21 cellular contexts compared by ENCODE assay signal in the genomic region with DNA sequence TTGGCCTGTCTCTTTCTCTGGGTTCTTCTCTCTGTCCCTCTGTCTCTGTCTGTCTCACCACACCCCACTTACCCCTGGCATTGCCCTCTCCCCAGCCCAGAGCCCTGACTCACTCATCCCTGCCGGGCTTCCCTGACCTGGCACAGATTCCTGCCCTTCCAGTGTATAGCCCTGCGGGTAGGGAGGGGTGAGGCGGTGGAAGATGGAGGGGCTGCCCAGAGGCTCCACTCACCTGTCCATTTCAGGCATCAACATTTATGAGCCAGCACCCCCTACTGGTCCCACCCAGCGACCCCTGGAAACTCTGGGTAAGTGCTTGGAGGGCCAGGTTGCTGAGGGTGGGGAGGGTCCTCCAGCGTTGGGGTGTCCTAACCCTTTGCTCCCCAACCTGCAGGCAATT. TPM values are rescaled to one million over a fixed set of nuclear protein-coding genes. Genes with fewer than 3 reads are reported as not detected.
DNase-seq lines count a peak whose midpoint lies in the region; ATAC-seq, FAIRE-seq and TF ChIP-seq lines count a peak whose summit lies in the region.
"Had no signal": no experiment of that assay in that cellular context is flagged by ENCODE, and none has a peak within 500 bp of the region (broad histone marks: within the 10 kb centered on the region; RNA-seq: fewer than 3 reads in every experiment).

No MANE protein-coding gene starts in this region.

- in situ Hi-C loops in GM13977 (cut with MboI; ENCODE audit: low pct_unique_long_range_greater_than_20kb, low sequenced_read_pairs, unreplicated experiment), result no loop called here

- H3K27me3 Mint-ChIP-seq in endodermal cell (ENCODE audit: insufficient read depth), result peaks cover 76% of the 10 kb centered on the region

- no peak for TF ChIP-seq CTCF in GM13977 (IDR thresholded peaks at IDR 0.05; ENCODE audit: extremely low read depth, insufficient read depth, missing control alignments)
- TF ChIP-seq CTCF in endodermal cell (conservative IDR thresholded peaks at IDR 0.05), result peak; percentile 51
- no peak for TF ChIP-seq CTCF in osteoblast (IDR thresholded peaks at IDR 0.05; ENCODE audit: extremely low read depth, low read depth, low read length)
- TF ChIP-seq CTCF in uterus (IDR thresholded peaks at IDR 0.05), result no peak

- H4K20me1 ChIP-seq in osteoblast (ENCODE audit: insufficient read depth, low read length), result no peaks in the 10 kb centered on the region

- no peaks in the 10 kb centered on the region for H3K9me3 Mint-ChIP-seq in endodermal cell
- H3K9me3 Mint-ChIP-seq: activated naive CD8-positive, alpha-beta T cell treated with anti-CD3 and anti-CD28 coated beads, Interleukin-2, amount 10 ng/mL, durations not matched to agents 7 days and 5 days had no signal

- H3K27me3 ChIP-seq in endodermal cell (ENCODE audit: control insufficient read depth, insufficient read depth, low read length, poor library complexity, severe bottlenecking) (peaks cover 47% of the 10 kb centered on the region), osteoblast (ENCODE audit: insufficient read depth, low read length) (peaks cover 46% of the 10 kb centered on the region), uterus (peaks cover 0 to 16% of the 10 kb centered on the region in 2 donors)

- H3K27ac Mint-ChIP-seq in endodermal cell, result no peak overlapping the region
- H3K27ac Mint-ChIP-seq: activated naive CD8-positive, alpha-beta T cell treated with anti-CD3 and anti-CD28 coated beads, Interleukin-2, amount 10 ng/mL, durations not matched to agents 7 days and 5 days had no signal

- DNase-seq in GM13977 (ENCODE audit: low spot score) (peak; percentile 17), M059J (ENCODE audit: low read depth) (peak; percentile 49), endodermal cell (peak; percentile 63), osteoblast (ENCODE audit: insufficient read length, low spot score, missing footprints) (peak; percentile 36), uterus (no peak), HTR-8/SVneo (ENCODE audit: insufficient read length, low spot score) (no peak)
- DNase-seq: activated CD8-positive, alpha-beta memory T cell treated with anti-CD3 and anti-CD28 coated beads, Interleukin-2, amount 50 U/mL, for 4 hours; activated naive CD8-positive, alpha-beta T cell treated with anti-CD3 and anti-CD28 coated beads, Interleukin-2, amount 10 ng/mL, durations not matched to agents 7 days and 5 days; EL; midbrain; NCI-H1436 treated with DMSO at 0.1 percent for 48 hours; NCI-H446 treated with DMSO at 0.1 percent for 48 hours; stimulated activated naive CD4-positive, alpha-beta T cell treated with Interleukin-2 at 50 U/mL for 16 hours; SW 1271 had no signal

- no peak overlapping the region for H3K4me3 Mint-ChIP-seq in endodermal cell

- no peaks in the 10 kb centered on the region for H3K36me3 Mint-ChIP-seq in endodermal cell (ENCODE audit: low read depth)
- H3K36me3 Mint-ChIP-seq: activated naive CD8-positive, alpha-beta T cell treated with anti-CD3 and anti-CD28 coated beads, Interleukin-2, amount 10 ng/mL, durations not matched to agents 7 days and 5 days had no signal

- H3K36me3 ChIP-seq in endodermal cell (ENCODE audit: control insufficient read depth, insufficient read depth, low read length) (no peaks in the 10 kb centered on the region), osteoblast (ENCODE audit: insufficient read depth, low read length) (no peaks in the 10 kb centered on the region), uterus (no peaks in the 10 kb centered on the region)
- H3K36me3 ChIP-seq: cardiac muscle cell had no signal

- H3K4me2 ChIP-seq in osteoblast (ENCODE audit: insufficient read depth, low read length), result no peak overlapping the region
- H3K4me2 ChIP-seq: KMS-11 had no signal

- intact Hi-C loops in uterus (cut with DNase I; ENCODE audit: low total_unique reads), result no loop called here

- WGBS in endodermal cell (ENCODE audit: insufficient coverage in 1 of 2, insufficient read length in 1 of 2), 2 experiments, result 67% methylated on average over 5 of the region's 5 CpGs; no CpG with 5 or more reads in 1 of the 2 experiments

- no peak for FAIRE-seq in HTR-8/SVneo (lab: Jason Lieb, UNC)

- peaks cover 9% of the 10 kb centered on the region for H3K4me1 Mint-ChIP-seq in endodermal cell

- H3K27ac ChIP-seq in endodermal cell (ENCODE audit: low read depth, low read length) (no peak overlapping the region), osteoblast (ENCODE audit: low read depth, low read length) (no peak overlapping the region), uterus (no peak overlapping the region)
- H3K27ac ChIP-seq: cardiac muscle cell, KMS-11, VCaP had no signal

- no peaks in the 10 kb centered on the region for H3K79me2 ChIP-seq in osteoblast (ENCODE audit: insufficient read depth, low read length)

- H3K4me3 ChIP-seq in endodermal cell (ENCODE audit: low read length) (no peak overlapping the region), osteoblast (ENCODE audit: insufficient read depth, low read length) (no peak overlapping the region), uterus (no peak overlapping the region)

- no peaks in the 10 kb centered on the region for H3K9me3 ChIP-seq in endodermal cell (ENCODE audit: control insufficient read depth, low read length)
- no peaks in the 10 kb centered on the region for H3K9me3 ChIP-seq in osteoblast (ENCODE audit: low read depth, low read length)
- H3K9me3 ChIP-seq in uterus, result no peaks in the 10 kb centered on the region

- H2AFZ ChIP-seq in osteoblast (ENCODE audit: low read length), result no peak overlapping the region

- no peak for TF ChIP-seq POLR2A in uterus (IDR thresholded peaks at IDR 0.05)

- H3K9ac ChIP-seq in endodermal cell (ENCODE audit: extremely low read depth, low read length, poor library complexity, severe bottlenecking), result no peak overlapping the region
- H3K9ac ChIP-seq: KMS-11 had no signal

- ATAC-seq in GM21423 (IDR thresholded peaks at IDR 0.05; ENCODE audit: unreplicated experiment), result no peak

- H3K4me1 ChIP-seq in endodermal cell (ENCODE audit: control insufficient read depth, insufficient read depth, low read length) (no peaks in the 10 kb centered on the region), osteoblast (ENCODE audit: insufficient read depth, low read length) (no peaks in the 10 kb centered on the region), uterus (no peaks in the 10 kb centered on the region)

RNA-seq across cellular contexts. Expression of gene NCCRP1, which starts 1.0 kb away (rescaled TPM):
- total RNA-seq in M059J (2014; rRNA removed; shearing (Covaris generic)), result not detected in 2 replicates
- total RNA-seq in endodermal cell (under 1 TPM; 0.40 to 0.53 TPM), osteoblast (not detected in 2 replicates), uterus (not detected)
- 0.71 TPM for polyA plus RNA-seq in endodermal cell (2013, experiment 1 of 2)
- 1.2 TPM for polyA plus RNA-seq in endodermal cell (2013, experiment 2 of 2)
- total RNA-seq: activated naive CD8-positive, alpha-beta T cell treated with anti-CD3 and anti-CD28 coated beads, Interleukin-2, amount 10 ng/mL, durations not matched to agents 7 days and 5 days; glomerular endothelial cell; osteocyte had no signal

RNA-seq across cellular contexts. Expression of gene SYCN, which starts 6.3 kb away (rescaled TPM):
- total RNA-seq in M059J (2014; rRNA removed; shearing (Covaris generic)), result not detected in 2 replicates
- total RNA-seq in endodermal cell (not detected), osteoblast (not detected in 2 replicates), uterus (not detected)
- not detected for polyA plus RNA-seq in endodermal cell (2013, experiment 1 of 2)
- polyA plus RNA-seq in endodermal cell (2013, experiment 2 of 2), result not detected
- total RNA-seq: activated naive CD8-positive, alpha-beta T cell treated with anti-CD3 and anti-CD28 coated beads, Interleukin-2, amount 10 ng/mL, durations not matched to agents 7 days and 5 days; cardiac muscle cell; glomerular endothelial cell; osteocyte; smooth muscle cell had no signal
- polyA plus RNA-seq: cardiac muscle cell, smooth muscle cell had no signal

RNA-seq across cellular contexts. Expression of gene IFNL3, which starts 47.0 kb away (rescaled TPM):
- total RNA-seq in M059J (2014; rRNA removed; shearing (Covaris generic)), result not detected in 2 replicates
- total RNA-seq in endodermal cell (not detected), osteoblast (not detected in 2 replicates), uterus (not detected)
- not detected for polyA plus RNA-seq in endodermal cell (2013, experiment 1 of 2)
- not detected for polyA plus RNA-seq in endodermal cell (2013, experiment 2 of 2)
- total RNA-seq: activated naive CD8-positive, alpha-beta T cell treated with anti-CD3 and anti-CD28 coated beads, Interleukin-2, amount 10 ng/mL, durations not matched to agents 7 days and 5 days; cardiac muscle cell; glomerular endothelial cell; osteocyte; smooth muscle cell had no signal
- polyA plus RNA-seq: cardiac muscle cell had no signal

RNA-seq across cellular contexts. Expression of gene IFNL4, which starts 50.8 kb away (rescaled TPM):
- total RNA-seq in M059J (2014; rRNA removed; shearing (Covaris generic)), result not detected in 2 replicates
- total RNA-seq in endodermal cell (not detected), osteoblast (not detected in 2 replicates), uterus (under 1 TPM in 1 of 4 donors, not detected in 3; 0.90 TPM)
- not detected for polyA plus RNA-seq in endodermal cell (2013, experiment 1 of 2)
- polyA plus RNA-seq in endodermal cell (2013, experiment 2 of 2), result not detected
- total RNA-seq: activated naive CD8-positive, alpha-beta T cell treated with anti-CD3 and anti-CD28 coated beads, Interleukin-2, amount 10 ng/mL, durations not matched to agents 7 days and 5 days; cardiac muscle cell; glomerular endothelial cell; osteocyte; smooth muscle cell had no signal
- polyA plus RNA-seq: cardiac muscle cell had no signal

Comparison
In these comparisons a context has a peak if more than half of its experiments do, and no peak if none do; other contexts are left out.
1. DNase-seq: peak in GM13977 (single experiment), M059J (single experiment), endodermal cell (single experiment) and osteoblast (single experiment); none in uterus (0 of 2) and HTR-8/SVneo (single experiment).